Comparison of ENCODE assay signal across 8 cellular contexts in genomic region chr11:102341844-102342318, GRCh38. TPM values are rescaled to one million over a fixed set of nuclear protein-coding genes. Genes with fewer than 3 reads are reported as not detected.
DNase-seq lines count a peak whose midpoint lies in the region; ATAC-seq, FAIRE-seq and TF ChIP-seq lines count a peak whose summit lies in the region.

No MANE protein-coding gene starts in this region.

- H3K4me1 ChIP-seq in A673 (ENCODE audit: insufficient read depth, low read length, poor library complexity, severe bottlenecking): no peaks in the 10 kb centered on the region
- H3K4me1 ChIP-seq in keratinocyte (ENCODE audit: control insufficient read depth, extremely low read depth, insufficient read depth, low read length): peaks cover 19% of the 10 kb centered on the region

- ATAC-seq in GM18502 (IDR thresholded peaks at IDR 0.05; ENCODE audit: poor library complexity, unreplicated experiment): peak; percentile 45
- peak; percentile 58 for ATAC-seq in HG03066 (IDR thresholded peaks at IDR 0.05; ENCODE audit: low read depth, unreplicated experiment)

- no TSS peak for BruUV-seq in A673 (replicated peaks; lab: Mats Ljungman, UMichigan)

- dilution Hi-C loops in keratinocyte (cut with MboI; ENCODE audit: extremely low pct_ligation_motif_present, low sequenced_read_pairs): no loop called here

- intact Hi-C loops in A673 (cut with micrococcal nuclease; ENCODE audit: unreplicated experiment): loop anchor here (1.0 to 5.0 kb wide), 3 partner anchors 153 to 325 kb away; no protein-coding TSS in a partner anchor

- POLR2A ChIA-PET in A673 (lab: Charles Lee; ENCODE audit: low non-redundant PET): interaction anchor here (0.6 kb wide), 1 partner anchor 281 kb away, joined by 7 read pairs; no protein-coding TSS in a partner anchor

- H3K9ac ChIP-seq in keratinocyte (ENCODE audit: control insufficient read depth, extremely low read depth, insufficient read depth, low read length): no peak overlapping the region

- CTCF ChIA-PET in A673 (lab: Charles Lee): interaction anchor here (0.6 to 1.7 kb wide), 8 partner anchors 10 to 325 kb away, joined by 3 to 17 read pairs (median 4); no protein-coding TSS in a partner anchor

- H3K4me2 ChIP-seq in keratinocyte (ENCODE audit: control insufficient read depth, extremely low read depth, insufficient read depth, low read depth, low read length): no peak overlapping the region

- DNase-seq in A673 (ENCODE audit: low spot score) (peak; percentile 91), NCI-H2171 treated with DMSO at 0.1 percent for 48 hours (lab: John Stamatoyannopoulos, UW) (peak; percentile 20), bronchial epithelial cell (ENCODE audit: low read depth) (peak; percentile 78), keratinocyte (ENCODE audit: low read depth, low spot score) (no peak)
- DNase-seq in stimulated activated CD4-positive, alpha-beta T cell treated with anti-CD3 and anti-CD28 coated beads, Interleukin-2, amount 100 ng/mL, for 4 hours (ENCODE audit: low read depth): peak; percentile 54

- H3K36me3 ChIP-seq in A673 (ENCODE audit: insufficient read depth, low read length, poor library complexity, severe bottlenecking): no peaks in the 10 kb centered on the region
- H3K36me3 ChIP-seq in bronchial epithelial cell (ENCODE audit: control insufficient read depth, insufficient read depth, low read length): no peaks in the 10 kb centered on the region
- H3K36me3 ChIP-seq in keratinocyte (ENCODE audit: control insufficient read depth in 2 of 2, extremely low read depth in 1 of 2, insufficient read depth in 2 of 2, low read length in 2 of 2): no peaks in the 10 kb centered on the region

- H3K27me3 ChIP-seq in A673 (replicated peaks; ENCODE audit: insufficient read depth, low read depth, low read length, poor library complexity) (no peaks in the 10 kb centered on the region), bronchial epithelial cell (ENCODE audit: control insufficient read depth, insufficient read depth, low read length) (no peaks in the 10 kb centered on the region), keratinocyte (ENCODE audit: control insufficient read depth, extremely low read depth, insufficient read depth, low read length) (no peaks in the 10 kb centered on the region)

- FAIRE-seq in bronchial epithelial cell (lab: Jason Lieb, UNC) (peak; percentile 84), keratinocyte (lab: Jason Lieb, UNC) (peak; percentile 96)

- no peaks in the 10 kb centered on the region for H4K20me1 ChIP-seq in keratinocyte (ENCODE audit: control insufficient read depth, extremely low read depth, insufficient read depth, low read length)

- H3K4me3 ChIP-seq in A673 (ENCODE audit: low read depth, low read length, poor library complexity, severe bottlenecking) (no peak overlapping the region), WI38 (ENCODE audit: low read depth, low read length) (no peak overlapping the region), bronchial epithelial cell (ENCODE audit: low read depth, low read length) (no peak overlapping the region), keratinocyte (ENCODE audit: control insufficient read depth in 2 of 3, extremely low read depth in 1 of 3, insufficient read depth in 2 of 3, low read depth in 1 of 3, low read length in 3 of 3) (no peak overlapping the region)

- H3K9me3 ChIP-seq in A673 (ENCODE audit: low read depth, low read length, poor library complexity, severe bottlenecking) (no peaks in the 10 kb centered on the region), keratinocyte (ENCODE audit: control insufficient read depth, low read depth, low read length) (no peaks in the 10 kb centered on the region)

- no peak overlapping the region for H3K27ac ChIP-seq in A673 (ENCODE audit: low read depth, low read length, poor library complexity, severe bottlenecking)
- no peak overlapping the region for H3K27ac ChIP-seq in keratinocyte (ENCODE audit: control insufficient read depth, insufficient read depth, low read length)

- peak overlapping the region; percentile 54 for H2AFZ ChIP-seq in keratinocyte (ENCODE audit: control insufficient read depth, low read length)

- no peaks in the 10 kb centered on the region for H3K79me2 ChIP-seq in keratinocyte (ENCODE audit: control insufficient read depth, insufficient read depth, low read length)

- TF ChIP-seq CTCF in A673 (conservative IDR thresholded peaks at IDR 0.05; ENCODE audit: low read depth, low read length) (peak; percentile 94), WI38 (IDR thresholded peaks at IDR 0.05; ENCODE audit: low read depth, low read length) (peak; percentile 60), bronchial epithelial cell (IDR thresholded peaks at IDR 0.05; ENCODE audit: insufficient read depth, low read length, severe bottlenecking) (peak; percentile 73), keratinocyte (optimal IDR thresholded peaks at IDR 0.05 in 1 of 3, IDR thresholded peaks at IDR 0.05 in 1 of 3, conservative IDR thresholded peaks at IDR 0.05 in 1 of 3; ENCODE audit: extremely low read depth in 1 of 3, insufficient read depth in 2 of 3, low read length in 3 of 3) (peak; percentile 69 to 88 (median 88))

- no peaks in the 10 kb centered on the region for H3K9me1 ChIP-seq in keratinocyte (ENCODE audit: control insufficient read depth, extremely low read depth, insufficient read depth, low read length)

RNA-seq across cellular contexts. Expression of gene BIRC2, which starts 5.1 kb away (rescaled TPM):
- total RNA-seq in A673 (2021) (32.0 and 36.3 TPM in 2 replicates), bronchial epithelial cell (56.6 and 58.8 TPM in 2 replicates)
- 31.0 to 53.8 TPM (median 53.3 TPM) in 3 replicates for polyA plus RNA-seq in keratinocyte
- 59.2 TPM for polyA plus RNA-seq in keratinocyte (2011; ENCODE audit: low read depth)
- 21.1 and 53.3 TPM in 2 replicates for polyA plus RNA-seq in keratinocyte (2011; cell fraction: cytosol; rRNA removed)
- polyA plus RNA-seq in keratinocyte (2011; cell fraction: nucleus; rRNA removed): 61.2 and 65.7 TPM in 2 replicates
- polyA plus RNA-seq in keratinocyte (2012; ENCODE audit: low replicate concordance): 28.1 and 30.6 TPM in 2 replicates
- polyA minus RNA-seq in keratinocyte: 17.5 to 60.7 TPM (median 48.5 TPM) in 3 replicates
- 27.0 TPM for polyA minus RNA-seq in keratinocyte (2011; cell fraction: cytosol; rRNA and poly(A)+ RNA removed)
- polyA minus RNA-seq in keratinocyte (2011; cell fraction: nucleus; rRNA and poly(A)+ RNA removed): 41.0 and 70.8 TPM in 2 replicates

RNA-seq across cellular contexts. Expression of gene BIRC3, which starts 24.6 kb away (rescaled TPM):
- total RNA-seq in A673 (2021) (2.5 and 2.8 TPM in 2 replicates), bronchial epithelial cell (1.3 and 1.4 TPM in 2 replicates)
- polyA plus RNA-seq in keratinocyte: 1.1 to 2.1 TPM (median 1.4 TPM) in 3 replicates
- 3.8 TPM for polyA plus RNA-seq in keratinocyte (2011; ENCODE audit: low read depth)
- 0.73 and 1.7 TPM in 2 replicates for polyA plus RNA-seq in keratinocyte (2011; cell fraction: cytosol; rRNA removed)
- polyA plus RNA-seq in keratinocyte (2011; cell fraction: nucleus; rRNA removed): 1.4 and 1.6 TPM in 2 replicates
- 1.3 and 1.8 TPM in 2 replicates for polyA plus RNA-seq in keratinocyte (2012; ENCODE audit: low replicate concordance)
- polyA minus RNA-seq in keratinocyte: 0.92 to 2.1 TPM in 2 of 3 replicates, not detected in the other
- polyA minus RNA-seq in keratinocyte (2011; cell fraction: cytosol; rRNA and poly(A)+ RNA removed): 2.3 TPM
- 1.9 and 2.6 TPM in 2 replicates for polyA minus RNA-seq in keratinocyte (2011; cell fraction: nucleus; rRNA and poly(A)+ RNA removed)
